26 cellular contexts compared by ENCODE assay signal in the genomic region with DNA sequence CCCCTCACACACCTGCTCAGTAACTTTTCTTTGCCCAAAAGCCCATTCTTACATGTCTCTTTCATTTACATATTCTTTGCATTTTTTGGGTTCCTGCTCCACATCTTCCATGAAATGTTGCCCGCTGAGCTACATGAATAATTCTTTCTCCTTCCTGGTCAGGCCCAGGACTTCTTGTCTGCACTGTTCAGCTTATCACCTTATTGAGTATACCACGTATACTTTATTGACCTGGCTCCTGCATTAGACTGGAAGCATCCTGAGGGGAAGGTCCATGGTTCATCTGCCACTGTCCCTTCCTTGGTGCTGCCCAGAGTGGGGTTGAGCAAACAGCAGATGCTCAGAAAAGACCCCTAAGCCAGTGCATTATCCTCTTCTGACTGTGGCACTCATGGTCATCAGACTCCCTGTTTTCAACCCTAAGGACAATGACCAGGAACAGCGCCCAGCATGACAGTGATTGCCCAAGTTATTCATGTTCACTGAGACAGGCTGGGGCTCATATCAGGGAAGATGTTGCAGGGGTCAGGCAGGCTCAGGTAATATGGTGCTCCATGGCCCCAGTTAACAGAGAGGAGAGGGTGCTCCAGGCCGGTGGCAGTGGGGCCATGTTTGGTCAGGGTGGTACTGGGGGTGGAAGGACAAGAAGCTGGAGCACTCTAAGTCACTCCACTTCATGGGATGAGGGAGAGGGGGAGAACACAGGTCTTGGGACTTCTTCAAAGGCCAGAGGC. TPM values are rescaled to one million over a fixed set of nuclear protein-coding genes. Genes with fewer than 3 reads are reported as not detected.
"Had no signal": no experiment of that assay in that cellular context is flagged by ENCODE, and none has a peak within 500 bp of the region (broad histone marks: within the 10 kb centered on the region; RNA-seq: fewer than 3 reads in every experiment).

No MANE protein-coding gene starts in this region.

- H3K4me1 ChIP-seq: colonic mucosa had no signal

- DNase-seq: colonic mucosa; dermis blood vessel endothelial cell; dorsolateral prefrontal cortex; effector CD4-positive, alpha-beta T cell; effector memory CD4-positive, alpha-beta T cell; esophagus squamous epithelium; foreskin fibroblast; foreskin melanocyte; gastrocnemius medialis; glutamatergic neuron; head of caudate nucleus; heart right ventricle; hippocampal formation; kidney; kidney glomerular epithelial cell; left colon; left ventricle myocardium inferior; lower lobe of right lung; mesenchymal stem cell; mucosa of descending colon; naive B cell had no signal

- H3K27me3 ChIP-seq: colonic mucosa, esophagus squamous epithelium, gastrocnemius medialis, heart right ventricle had no signal

- FAIRE-seq: endothelial cell of umbilical vein, islet of Langerhans, kidney had no signal

- H3K36me3 ChIP-seq: colonic mucosa, esophagus squamous epithelium, gastrocnemius medialis, heart right ventricle, lower lobe of right lung had no signal

- H3K4me3 ChIP-seq: colonic mucosa, dorsolateral prefrontal cortex, esophagus squamous epithelium, gastrocnemius medialis, heart right ventricle, left ventricle myocardium inferior, lower lobe of right lung, mucosa of descending colon had no signal

- H3K27ac ChIP-seq: colonic mucosa, dorsolateral prefrontal cortex, esophagus squamous epithelium, gastrocnemius medialis, heart right ventricle, left ventricle myocardium inferior, lower lobe of right lung had no signal

- ATAC-seq: gastrocnemius medialis, heart right ventricle, left colon, left lobe of liver, lower lobe of right lung, mucosa of descending colon had no signal

- H3K9me3 ChIP-seq: colonic mucosa, esophagus squamous epithelium, gastrocnemius medialis, heart right ventricle, left ventricle myocardium inferior, lower lobe of right lung, mucosa of descending colon had no signal

RNA-seq across cellular contexts. Expression of a gene that starts 7.7 kb away (rescaled TPM):
- total RNA-seq: epithelial cell of proximal tubule, myocyte had no signal
